Comparison of ENCODE assay signal across 8 cellular contexts in genomic region chr1:161044535-161044907, GRCh38. TPM values are rescaled to one million over a fixed set of nuclear protein-coding genes. Genes with fewer than 3 reads are reported as not detected.
DNase-seq lines count a peak whose midpoint lies in the region; TF ChIP-seq lines count a peak whose summit lies in the region.

No MANE protein-coding gene starts in this region.

- H3K27ac ChIP-seq in ascending aorta = peak overlapping the region; percentile 93 to 96
- H3K27ac ChIP-seq in thyroid gland = peak overlapping the region; percentile 71 to 97 (median 97)

- H3K9me3 Mint-ChIP-seq in activated CD4-positive, alpha-beta T cell treated with anti-CD3 and anti-CD28 coated beads, Interleukin-2, amount 10 ng/mL, durations not matched to agents 7 days and 5 days = no peaks in the 10 kb centered on the region

- intact Hi-C loops in ascending aorta (cut with DNase I) (loop anchor here (10.0 kb wide), 3 partner anchors 120 to 350 kb away; partner anchors contain the start of genes NDUFS2 and PPOX), thyroid gland (cut with DNase I) (loop anchor here (5.0 to 10.0 kb wide), 2 partner anchors 42 to 50 kb away; partner anchors contain the start of gene KLHDC9)

- TF ChIP-seq POLR2A in thyroid gland (IDR thresholded peaks at IDR 0.05) = no peak

- H3K27ac Mint-ChIP-seq in activated CD4-positive, alpha-beta T cell treated with anti-CD3 and anti-CD28 coated beads, Interleukin-2, amount 10 ng/mL, durations not matched to agents 7 days and 5 days = peak overlapping the region; percentile 97

- no peak for TF ChIP-seq CTCF in ascending aorta (IDR thresholded peaks at IDR 0.05)
- no peak for TF ChIP-seq CTCF in thyroid gland (IDR thresholded peaks at IDR 0.05)

- POLR2A ChIA-PET in activated CD4-positive, alpha-beta T cell treated with anti-CD3 and anti-CD28 coated beads, Interleukin-2, amount 10 ng/mL, durations not matched to agents 7 days and 5 days (lab: Charles Lee) = interaction anchor here (0.6 to 2.0 kb wide), 2 partner anchors 24 to 25 kb away, joined by 3 to 8 read pairs; partner anchors contain the start of genes ARHGAP30 and F11R

- peaks cover 73% of the 10 kb centered on the region for H3K36me3 Mint-ChIP-seq in activated CD4-positive, alpha-beta T cell treated with anti-CD3 and anti-CD28 coated beads, Interleukin-2, amount 10 ng/mL, durations not matched to agents 7 days and 5 days (ENCODE audit: low read depth)

- peak overlapping the region; percentile 79 for H3K4me3 Mint-ChIP-seq in activated CD4-positive, alpha-beta T cell treated with anti-CD3 and anti-CD28 coated beads, Interleukin-2, amount 10 ng/mL, durations not matched to agents 7 days and 5 days

- H3K27me3 ChIP-seq in ascending aorta = no peaks in the 10 kb centered on the region
- no peaks in the 10 kb centered on the region for H3K27me3 ChIP-seq in thyroid gland

- H3K4me1 Mint-ChIP-seq in activated CD4-positive, alpha-beta T cell treated with anti-CD3 and anti-CD28 coated beads, Interleukin-2, amount 10 ng/mL, durations not matched to agents 7 days and 5 days = peaks cover 57% of the 10 kb centered on the region

- DNase-seq in activated CD4-positive, alpha-beta T cell treated with anti-CD3 and anti-CD28 coated beads, Interleukin-2, amount 10 ng/mL, durations not matched to agents 7 days and 5 days = no peak
- no peak for DNase-seq in activated CD4-positive, alpha-beta T cell treated with anti-CD3 and anti-CD28 coated beads, Interleukin-2, amount 50 U/mL, for 1 hour
- no peak for DNase-seq in ascending aorta (ENCODE audit: low spot score in 2 of 2)
- peak; percentile 27 for DNase-seq in left kidney (ENCODE audit: low read depth, low spot score)
- DNase-seq in thyroid gland = no peak
- DNase-seq in ecto neural progenitor cell (ENCODE audit: low spot score) = no peak
- no peak for DNase-seq in NCI-H774 (lab: John Stamatoyannopoulos, UW)
- no peak for DNase-seq in NCI-H748 treated with DMSO at 0.1 percent for 48 hours (lab: John Stamatoyannopoulos, UW)

- H3K9me3 ChIP-seq in ascending aorta (no peaks in the 10 kb centered on the region), thyroid gland (no peaks in the 10 kb centered on the region)

- CTCF ChIA-PET in activated CD4-positive, alpha-beta T cell treated with anti-CD3 and anti-CD28 coated beads, Interleukin-2, amount 10 ng/mL, durations not matched to agents 7 days and 5 days (lab: Charles Lee) = interaction anchor here (0.6 to 4.9 kb wide), 8 partner anchors 11 to 89 kb away, joined by 3 to 50 read pairs (median 4); partner anchors contain the start of genes ARHGAP30 and KLHDC9

- H3K4me1 ChIP-seq in ascending aorta (peaks cover 6 to 13% of the 10 kb centered on the region in 2 donors), thyroid gland (peaks cover 11 to 20% of the 10 kb centered on the region in 2 donors)

- no peaks in the 10 kb centered on the region for H3K27me3 Mint-ChIP-seq in activated CD4-positive, alpha-beta T cell treated with anti-CD3 and anti-CD28 coated beads, Interleukin-2, amount 10 ng/mL, durations not matched to agents 7 days and 5 days

- H3K4me3 ChIP-seq in ascending aorta (peak overlapping the region; percentile 63 to 95), thyroid gland (replicated peaks in 1 of 3) (peak overlapping the region in 2 of 3 donors; percentile 89 to 91)

- H3K36me3 ChIP-seq in ascending aorta = peaks cover 34% of the 10 kb centered on the region in 2 donors
- peaks cover 29 to 32% of the 10 kb centered on the region in 2 donors for H3K36me3 ChIP-seq in thyroid gland

RNA-seq across cellular contexts. Expression of gene USF1, which starts 1.3 kb away (rescaled TPM):
- total RNA-seq in activated CD4-positive, alpha-beta T cell treated with anti-CD3 and anti-CD28 coated beads, Interleukin-2, amount 10 ng/mL, durations not matched to agents 7 days and 5 days = 10 to 100 TPM; 78.0 to 81.2 TPM
- total RNA-seq in ascending aorta (68.5 TPM), thyroid gland (10 to 100 TPM; 56.0 to 71.0 (median 70.3) TPM)

RNA-seq across cellular contexts. Expression of gene TSTD1, which starts 5.8 kb away (rescaled TPM):
- total RNA-seq in activated CD4-positive, alpha-beta T cell treated with anti-CD3 and anti-CD28 coated beads, Interleukin-2, amount 10 ng/mL, durations not matched to agents 7 days and 5 days = 10 to 100 TPM; 33.5 to 43.6 TPM
- total RNA-seq in ascending aorta (not detected), thyroid gland (100 to 1,000 TPM; 256 to 466 (median 320) TPM)

RNA-seq across cellular contexts. Expression of gene F11R, which starts 23.6 kb away (rescaled TPM):
- total RNA-seq in activated CD4-positive, alpha-beta T cell treated with anti-CD3 and anti-CD28 coated beads, Interleukin-2, amount 10 ng/mL, durations not matched to agents 7 days and 5 days = 10 to 100 TPM; 14.1 to 15.6 TPM
- total RNA-seq in ascending aorta (19.9 TPM), thyroid gland (100 to 1,000 TPM in 2 of 4 donors, 10 to 100 TPM in 2; 80.8 to 122 (median 98.3) TPM)

RNA-seq across cellular contexts. Expression of gene ARHGAP30, which starts 25.2 kb away (rescaled TPM):
- 100 to 1,000 TPM; 244 to 304 TPM for total RNA-seq in activated CD4-positive, alpha-beta T cell treated with anti-CD3 and anti-CD28 coated beads, Interleukin-2, amount 10 ng/mL, durations not matched to agents 7 days and 5 days
- 14.7 TPM for total RNA-seq in ascending aorta
- 1 to 10 TPM; 1.4 to 3.5 (median 2.9) TPM for total RNA-seq in thyroid gland

RNA-seq across cellular contexts. Expression of gene NECTIN4, which starts 44.8 kb away (rescaled TPM):
- total RNA-seq in activated CD4-positive, alpha-beta T cell treated with anti-CD3 and anti-CD28 coated beads, Interleukin-2, amount 10 ng/mL, durations not matched to agents 7 days and 5 days = under 1 TPM in 1 of 2 experiments, not detected in 1; 0.15 TPM
- total RNA-seq in ascending aorta = not detected
- total RNA-seq in thyroid gland = under 1 TPM in 1 of 4 donors, not detected in 3; 0.27 TPM

Comparison
In these comparisons a context has a peak if more than half of its experiments do, and no peak if none do; other contexts are left out.
1. RNA of gene TSTD1, which starts 5.8 kb away (total RNA-seq): 256 to 466 TPM in thyroid gland and 33.5 to 43.6 TPM in activated CD4-positive, alpha-beta T cell treated with anti-CD3 and anti-CD28 coated beads, Interleukin-2, amount 10 ng/mL, durations not matched to agents 7 days and 5 days; not detected in ascending aorta (single experiment); every median in the first group is over 10 times any median in the second.